22 cellular contexts compared by ENCODE assay signal in genomic region chr16:24653725-24654124, GRCh38.
DNase-seq lines count a peak whose midpoint lies in the region; ATAC-seq, FAIRE-seq and TF ChIP-seq lines count a peak whose summit lies in the region.
"Had no signal": no experiment of that assay in that cellular context is flagged by ENCODE, and none has a peak within 500 bp of the region (broad histone marks: within the 10 kb centered on the region; RNA-seq: fewer than 3 reads in every experiment).

No MANE protein-coding gene starts in this region.

- H4K20me1 ChIP-seq in HepG2 (ENCODE audit: insufficient read depth, low read length) = no peaks in the 10 kb centered on the region
- H4K20me1 ChIP-seq: BLaER1 treated with 17β-estradiol and CSF1 and Interleukin-3, amounts not matched to agents 10 nM and 100 nM had no signal

- no peak overlapping the region for H3K9ac ChIP-seq in HepG2 (ENCODE audit: insufficient read depth, low read depth, low read length)
- H3K9ac ChIP-seq: BLaER1 treated with 17β-estradiol and CSF1 and Interleukin-3, amounts not matched to agents 10 nM and 100 nM had no signal

- H3K9me3 ChIP-seq in WERI-Rb-1 (ENCODE audit: severe bottlenecking) = no peaks in the 10 kb centered on the region
- H3K9me3 ChIP-seq in HepG2 (ENCODE audit: low read length) = no peaks in the 10 kb centered on the region
- H3K9me3 ChIP-seq in transverse colon = no peaks in the 10 kb centered on the region
- H3K9me3 ChIP-seq: A549; BLaER1 treated with 17β-estradiol and CSF1 and Interleukin-3, amounts not matched to agents 10 nM and 100 nM; Caco-2 had no signal

- TF ChIP-seq EP300 in HepG2 (IDR thresholded peaks at IDR 0.05; ENCODE audit: low read depth in 2 of 2, low read length in 2 of 2) (no peak), HepG2 (CRISPR knock-in tag; IDR thresholded peaks at IDR 0.05; ENCODE audit: borderline replicate concordance) (no peak), transverse colon (IDR thresholded peaks at IDR 0.05; ENCODE audit: low read depth) (no peak)

- no peak for ATAC-seq in HepG2
- ATAC-seq in GM21360 (IDR thresholded peaks at IDR 0.05; ENCODE audit: unreplicated experiment) = no peak
- no peak for ATAC-seq in activated CD8-positive, alpha-beta T cell treated with anti-CD3 and anti-CD28 coated beads, Interleukin-2, amount 10 ng/mL, durations not matched to agents 7 days and 5 days
- ATAC-seq: A549; CD8-positive, alpha-beta T cell had no signal

- H3K27me3 ChIP-seq in WERI-Rb-1 (ENCODE audit: insufficient read depth, low read depth, severe bottlenecking) = no peaks in the 10 kb centered on the region
- no peaks in the 10 kb centered on the region for H3K27me3 ChIP-seq in HepG2 (ENCODE audit: control insufficient read depth in 1 of 2, insufficient read depth in 2 of 2, low read length in 2 of 2)
- no peaks in the 10 kb centered on the region for H3K27me3 ChIP-seq in transverse colon
- H3K27me3 ChIP-seq: BLaER1 treated with 17β-estradiol and CSF1 and Interleukin-3, amounts not matched to agents 10 nM and 100 nM had no signal

- no peaks in the 10 kb centered on the region for H3K9me3 Mint-ChIP-seq in activated CD8-positive, alpha-beta T cell treated with anti-CD3 and anti-CD28 coated beads, Interleukin-2, amount 10 ng/mL, durations not matched to agents 7 days and 5 days (ENCODE audit: insufficient read depth)
- H3K9me3 Mint-ChIP-seq: CD4-positive, alpha-beta T cell; CD8-positive, alpha-beta T cell had no signal

- 36% methylated on average over 4 of the region's 4 CpGs for whole genome bisulfite sequencing in HepG2 (ENCODE audit: low lambda C conversion rate)
- 83 to 91% methylated on average over 2 to 4 of the region's 4 CpGs for WGBS in transverse colon (ENCODE audit: low coverage in 1 of 2), 2 donors

- no peaks in the 10 kb centered on the region; the same call in 1 of the 2 replicates for H3K36me3 ChIP-seq in WERI-Rb-1
- H3K36me3 ChIP-seq in HepG2 (replicated peaks in 1 of 2; ENCODE audit: control insufficient read depth in 1 of 2, insufficient read depth in 2 of 2, low read length in 2 of 2) = no peaks in the 10 kb centered on the region
- H3K36me3 ChIP-seq in transverse colon = no peaks in the 10 kb centered on the region
- H3K36me3 ChIP-seq: BLaER1 treated with 17β-estradiol and CSF1 and Interleukin-3, amounts not matched to agents 10 nM and 100 nM had no signal

- DNase-seq in WERI-Rb-1 = no peak
- DNase-seq in HepG2 (ENCODE audit: low spot score) = no peak
- DNase-seq in mesenteric fat pad (ENCODE audit: low spot score) = peak; percentile 41
- DNase-seq in transverse colon = no peak
- no peak for DNase-seq in activated CD8-positive, alpha-beta T cell treated with anti-CD3 and anti-CD28 coated beads, Interleukin-2, amount 10 ng/mL, durations not matched to agents 7 days and 5 days
- DNase-seq: 8988T; AML-193; Caco-2; Calu3; CD4-positive, alpha-beta T cell; CD8-positive, alpha-beta T cell; DMS79 treated with DMSO at 0.1 percent for 48 hours; GF-D8 had no signal

- H3K4me3 ChIP-seq in WERI-Rb-1 (ENCODE audit: low read depth, low read length) = peak overlapping the region; percentile 29
- no peak overlapping the region for H3K4me3 ChIP-seq in HepG2 (replicated peaks in 1 of 3; ENCODE audit: insufficient read depth in 1 of 3, low read depth in 2 of 3, low read length in 3 of 3)
- no peak overlapping the region for H3K4me3 ChIP-seq in transverse colon
- H3K4me3 ChIP-seq: A549; BLaER1 treated with 17β-estradiol and CSF1 and Interleukin-3, amounts not matched to agents 10 nM and 100 nM had no signal

- FAIRE-seq in HepG2 (lab: Jason Lieb, UNC) = no peak
- FAIRE-seq: A549, D721Med, G401.6, GM12891, GM19239 had no signal

- no peaks in the 10 kb centered on the region for H3K4me1 Mint-ChIP-seq in activated CD8-positive, alpha-beta T cell treated with anti-CD3 and anti-CD28 coated beads, Interleukin-2, amount 10 ng/mL, durations not matched to agents 7 days and 5 days (ENCODE audit: low read depth)
- H3K4me1 Mint-ChIP-seq: B cell had no signal

- peaks cover 3% of the 10 kb centered on the region for H3K27me3 Mint-ChIP-seq in activated CD8-positive, alpha-beta T cell treated with anti-CD3 and anti-CD28 coated beads, Interleukin-2, amount 10 ng/mL, durations not matched to agents 7 days and 5 days (ENCODE audit: low read depth)
- H3K27me3 Mint-ChIP-seq: B cell had no signal

- in situ Hi-C loops in HepG2 (cut with HindIII; ENCODE audit: extremely low pct_ligation_motif_present, low pct_unique_long_range_greater_than_20kb) = no loop called here
- in situ Hi-C loops in transverse colon (cut with MboI; ENCODE audit: low pct_ligation_motif_present in 1 of 4, low pct_unique_long_range_greater_than_20kb in 1 of 4, low sequenced_read_pairs in 3 of 4) = no loop called here

- TF ChIP-seq POLR2A in HepG2 (IDR thresholded peaks at IDR 0.05; ENCODE audit: insufficient read depth in 1 of 2, low read depth in 2 of 2, low read length in 2 of 2) (no peak), transverse colon (IDR thresholded peaks at IDR 0.05) (no peak)

- H2AFZ ChIP-seq in HepG2 (ENCODE audit: low read length) = no peak overlapping the region

- peak overlapping the region; percentile 90 for H3K27ac ChIP-seq in WERI-Rb-1
- H3K27ac ChIP-seq in HepG2 (ENCODE audit: extremely low read length, insufficient read depth, low read length) = no peak overlapping the region
- no peak overlapping the region for H3K27ac ChIP-seq in transverse colon
- H3K27ac ChIP-seq: BLaER1 treated with 17β-estradiol and CSF1 and Interleukin-3, amounts not matched to agents 10 nM and 100 nM; C4-2B had no signal

- H3K4me3 Mint-ChIP-seq in activated CD8-positive, alpha-beta T cell treated with anti-CD3 and anti-CD28 coated beads, Interleukin-2, amount 10 ng/mL, durations not matched to agents 7 days and 5 days = no peak overlapping the region
- H3K4me3 Mint-ChIP-seq: B cell; CD4-positive, alpha-beta T cell; CD8-positive, alpha-beta T cell had no signal

- intact Hi-C loops in HepG2 (cut with micrococcal nuclease; ENCODE audit: unreplicated experiment) = no loop called here
- intact Hi-C loops in transverse colon (cut with DNase I; ENCODE audit: low total_unique reads) = no loop called here

- H3K27ac Mint-ChIP-seq in activated CD8-positive, alpha-beta T cell treated with anti-CD3 and anti-CD28 coated beads, Interleukin-2, amount 10 ng/mL, durations not matched to agents 7 days and 5 days = no peak overlapping the region
- H3K27ac Mint-ChIP-seq: B cell; CD4-positive, alpha-beta T cell; CD8-positive, alpha-beta T cell had no signal

- TF ChIP-seq CTCF in WERI-Rb-1 (IDR thresholded peaks at IDR 0.05; ENCODE audit: low read depth, low read length) (no peak), HepG2 (CRISPR knock-in tag; IDR thresholded peaks at IDR 0.05) (no peak), transverse colon (IDR thresholded peaks at IDR 0.05) (no peak)

- H3K36me3 Mint-ChIP-seq in activated CD8-positive, alpha-beta T cell treated with anti-CD3 and anti-CD28 coated beads, Interleukin-2, amount 10 ng/mL, durations not matched to agents 7 days and 5 days (ENCODE audit: low read depth) = no peaks in the 10 kb centered on the region
- H3K36me3 Mint-ChIP-seq: CD8-positive, alpha-beta T cell had no signal

- no TSS peak for BruUV-seq in HepG2 (replicated peaks; lab: Mats Ljungman, UMichigan)

- CTCF ChIA-PET in HepG2 (lab: Yijun Ruan, JAX; ENCODE audit: low intra/inter-chr PET ratio, low total read pairs) = no interaction called here
- CTCF ChIA-PET in activated CD8-positive, alpha-beta T cell treated with anti-CD3 and anti-CD28 coated beads, Interleukin-2, amount 10 ng/mL, durations not matched to agents 7 days and 5 days (lab: Charles Lee) = no interaction called here

- H3K4me1 ChIP-seq in HepG2 (ENCODE audit: insufficient read depth, low read length) (peaks cover 18% of the 10 kb centered on the region), transverse colon (no peaks in the 10 kb centered on the region)
- H3K4me1 ChIP-seq: BLaER1 treated with 17β-estradiol and CSF1 and Interleukin-3, amounts not matched to agents 10 nM and 100 nM; Caco-2 had no signal

- H3K79me2 ChIP-seq in HepG2 (ENCODE audit: insufficient read depth, low read length) = no peaks in the 10 kb centered on the region

- POLR2A ChIA-PET in HepG2 (lab: Yijun Ruan, JAX) = no interaction called here
- POLR2A ChIA-PET in activated CD8-positive, alpha-beta T cell treated with anti-CD3 and anti-CD28 coated beads, Interleukin-2, amount 10 ng/mL, durations not matched to agents 7 days and 5 days (lab: Charles Lee) = no interaction called here

- H3K4me2 ChIP-seq in HepG2 (ENCODE audit: low read depth, low read length) = no peak overlapping the region
- H3K4me2 ChIP-seq: BLaER1 treated with 17β-estradiol and CSF1 and Interleukin-3, amounts not matched to agents 10 nM and 100 nM had no signal

- no peak for TF ChIP-seq RAD21 in HepG2 (CRISPR knock-in tag; IDR thresholded peaks at IDR 0.05)

TF ChIP-seq in HepG2, 621 proteins besides CTCF, POLR2A, EP300 and RAD21:
- TF ChIP-seq, protein P1, sequence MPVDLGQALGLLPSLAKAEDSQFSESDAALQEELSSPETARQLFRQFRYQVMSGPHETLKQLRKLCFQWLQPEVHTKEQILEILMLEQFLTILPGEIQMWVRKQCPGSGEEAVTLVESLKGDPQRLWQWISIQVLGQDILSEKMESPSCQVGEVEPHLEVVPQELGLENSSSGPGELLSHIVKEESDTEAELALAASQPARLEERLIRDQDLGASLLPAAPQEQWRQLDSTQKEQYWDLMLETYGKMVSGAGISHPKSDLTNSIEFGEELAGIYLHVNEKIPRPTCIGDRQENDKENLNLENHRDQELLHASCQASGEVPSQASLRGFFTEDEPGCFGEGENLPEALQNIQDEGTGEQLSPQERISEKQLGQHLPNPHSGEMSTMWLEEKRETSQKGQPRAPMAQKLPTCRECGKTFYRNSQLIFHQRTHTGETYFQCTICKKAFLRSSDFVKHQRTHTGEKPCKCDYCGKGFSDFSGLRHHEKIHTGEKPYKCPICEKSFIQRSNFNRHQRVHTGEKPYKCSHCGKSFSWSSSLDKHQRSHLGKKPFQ (CRISPR knock-in tag; IDR thresholded peaks at IDR 0.05; ENCODE audit: insufficient replicate concordance) = no peak
- TF ChIP-seq CAMTA2 (CRISPR knock-in tag; IDR thresholded peaks at IDR 0.05; ENCODE audit: borderline replicate concordance) = no peak
- peak; percentile 41; the same call in 1 of the 2 replicates for TF ChIP-seq ZFP90 (CRISPR knock-in tag; IDR thresholded peaks at IDR 0.05; ENCODE audit: borderline replicate concordance)
TF ChIP-seq in HepG2: peak in this region for 1.
